In genomic region chr12:102095677-102096263, GRCh38 we compare ENCODE assay signal across 8 cellular contexts. TPM values are rescaled to one million over a fixed set of nuclear protein-coding genes. Genes with fewer than 3 reads are reported as not detected.
DNase-seq lines count a peak whose midpoint lies in the region; ATAC-seq, FAIRE-seq and TF ChIP-seq lines count a peak whose summit lies in the region.

No MANE protein-coding gene starts in this region.

- H4K20me1 ChIP-seq in endothelial cell of umbilical vein (replicated peaks; ENCODE audit: control insufficient read depth, extremely low read depth, insufficient read depth, low read length), result no peaks in the 10 kb centered on the region

- CTCF ChIA-PET in endothelial cell of umbilical vein (lab: Charles Lee), result interaction anchor here (0.5 to 4.7 kb wide), 33 partner anchors 11 to 1721 kb away, joined by 3 to 100 read pairs (median 4); partner anchors contain the start of gene WASHC3

- no peak overlapping the region for H3K9ac ChIP-seq in endothelial cell of umbilical vein (replicated peaks; ENCODE audit: extremely low read depth, insufficient read depth, low read length)

- H3K36me3 ChIP-seq in endothelial cell of umbilical vein (ENCODE audit: control insufficient read depth in 2 of 2, extremely low read depth in 1 of 2, insufficient read depth in 2 of 2, low read length in 2 of 2) (peaks cover 2% of the 10 kb centered on the region in 2 experiments), small intestine (ENCODE audit: control insufficient read depth in 2 of 2, insufficient read depth in 2 of 2, low read length in 2 of 2) (peaks cover 0 to 7% of the 10 kb centered on the region in 2 donors)

- no peaks in the 10 kb centered on the region for H3K79me2 ChIP-seq in endothelial cell of umbilical vein (ENCODE audit: control insufficient read depth, insufficient read depth, low read length)

- 77 to 88% (median 84%) methylated on average over 2 of the region's 2 CpGs for WGBS in small intestine, 3 donors

- BruUV-seq in endothelial cell of umbilical vein (replicated peaks; lab: Mats Ljungman, UMichigan), result no TSS peak

- intact Hi-C loops in endothelial cell of umbilical vein (cut with micrococcal nuclease), result loop anchor here (1.0 kb wide), 2 partner anchors 389 to 607 kb away; no protein-coding TSS in a partner anchor

- peak; percentile 61 for ATAC-seq in HG02678 (IDR thresholded peaks at IDR 0.05; ENCODE audit: unreplicated experiment)
- ATAC-seq in GM19395 (IDR thresholded peaks at IDR 0.05; ENCODE audit: unreplicated experiment), result no peak

- dilution Hi-C loops in endothelial cell of umbilical vein (cut with MboI; ENCODE audit: extremely low pct_ligation_motif_present, low sequenced_read_pairs), result no loop called here

- POLR2A ChIA-PET in endothelial cell of umbilical vein (lab: Charles Lee), result no interaction called here

- no peak overlapping the region for H3K4me2 ChIP-seq in endothelial cell of umbilical vein (ENCODE audit: insufficient read depth, low read length)

- H3K27ac ChIP-seq in endothelial cell of umbilical vein (ENCODE audit: insufficient read depth, low read depth, low read length) (no peak overlapping the region), small intestine (ENCODE audit: low read depth in 1 of 2, low read length in 1 of 2) (no peak overlapping the region)

- no peak overlapping the region for H2AFZ ChIP-seq in endothelial cell of umbilical vein (ENCODE audit: low read depth, low read length)

- FAIRE-seq in endothelial cell of umbilical vein (lab: Jason Lieb, UNC) (peak; percentile 28), small intestine (lab: Jason Lieb, UNC) (no peak)

- H3K27me3 ChIP-seq in endothelial cell of umbilical vein (ENCODE audit: control insufficient read depth in 2 of 2, insufficient read depth in 2 of 2, low read length in 2 of 2) (no peaks in the 10 kb centered on the region), small intestine (ENCODE audit: control insufficient read depth in 2 of 2, insufficient read depth in 2 of 2, low read length in 2 of 2) (no peaks in the 10 kb centered on the region)

- H3K9me1 ChIP-seq in endothelial cell of umbilical vein (replicated peaks; ENCODE audit: control insufficient read depth, extremely low read depth, insufficient read depth, low read length), result no peaks in the 10 kb centered on the region

- TF ChIP-seq POLR2A in endothelial cell of umbilical vein (IDR thresholded peaks at IDR 0.05; ENCODE audit: low read depth, low read length), result no peak

- peak; percentile 31 to 38 for TF ChIP-seq CTCF in endothelial cell of umbilical vein (IDR thresholded peaks at IDR 0.05; ENCODE audit: extremely low read depth in 1 of 2, insufficient read depth in 1 of 2, low read depth in 1 of 2, low read length in 2 of 2)

- DNase-seq in NCI-H1436 (lab: John Stamatoyannopoulos, UW), result peak; percentile 0
- no peak for DNase-seq in NCI-H1436 treated with DMSO at 0.1 percent for 48 hours (lab: John Stamatoyannopoulos, UW)
- DNase-seq in NOMO-1 treated with DMSO at 0.1 percent for 48 hours (lab: John Stamatoyannopoulos, UW; ENCODE audit: unreplicated experiment), result peak; percentile 21
- peak; percentile 50 for DNase-seq in endothelial cell of umbilical vein (ENCODE audit: low read depth, low spot score)
- DNase-seq in small intestine, result peak; percentile 14
- no peak for DNase-seq in activated CD4-positive, CD25-positive, alpha-beta regulatory T cell (lab: John Stamatoyannopoulos, UW)

- H3K4me1 ChIP-seq in endothelial cell of umbilical vein (ENCODE audit: control insufficient read depth, extremely low read depth, insufficient read depth, low read length) (no peaks in the 10 kb centered on the region), small intestine (ENCODE audit: control insufficient read depth in 2 of 2, insufficient read depth in 1 of 2, low read depth in 1 of 2, low read length in 1 of 2) (no peaks in the 10 kb centered on the region)

- no peak overlapping the region for H3K4me3 ChIP-seq in endothelial cell of umbilical vein (replicated peaks in 1 of 3; ENCODE audit: insufficient read depth in 1 of 3, low read depth in 1 of 3, low read length in 3 of 3)
- H3K4me3 ChIP-seq in small intestine (ENCODE audit: low read depth in 1 of 2, low read length in 2 of 2), result no peak overlapping the region

- no peaks in the 10 kb centered on the region for H3K9me3 ChIP-seq in endothelial cell of umbilical vein (replicated peaks; ENCODE audit: control insufficient read depth, insufficient read depth, low read length)
- no peaks in the 10 kb centered on the region for H3K9me3 ChIP-seq in small intestine (ENCODE audit: control insufficient read depth, low read depth)

TF ChIP-seq in endothelial cell of umbilical vein, 7 proteins besides CTCF, POLR2A, EP300 and RAD21:
- TF ChIP-seq MAX (IDR thresholded peaks at IDR 0.05; ENCODE audit: insufficient read depth, insufficient read length) (no peak), GATA2 (IDR thresholded peaks at IDR 0.05; ENCODE audit: insufficient read depth, insufficient read length, low read depth, low read length) (no peak), MYC (IDR thresholded peaks at IDR 0.05; ENCODE audit: low read depth, low read length) (no peak), POLR2AphosphoS5 (IDR thresholded peaks at IDR 0.05; ENCODE audit: insufficient read depth, low read depth, low read length) (no peak)
TF ChIP-seq in endothelial cell of umbilical vein: peak in this region for 0.

RNA-seq across cellular contexts. Expression of gene NUP37, which starts 24.1 kb away (rescaled TPM):
- total RNA-seq in endothelial cell of umbilical vein, result 41.3 and 46.8 TPM in 2 replicates
- polyA plus RNA-seq in endothelial cell of umbilical vein (20.1 and 25.0 TPM in 2 replicates), small intestine (10 to 100 TPM; 13.8 to 27.9 (median 14.1) TPM)
- polyA plus RNA-seq in endothelial cell of umbilical vein (2011; cell fraction: cytosol; rRNA removed), result 37.6 and 43.5 TPM in 2 replicates
- 24.2 and 32.7 TPM in 2 replicates for polyA plus RNA-seq in endothelial cell of umbilical vein (2011; cell fraction: nucleus; rRNA removed)
- 36.3 and 64.0 TPM in 2 replicates for polyA plus RNA-seq in endothelial cell of umbilical vein (2012)
- polyA minus RNA-seq in endothelial cell of umbilical vein, result 11.2 and 16.5 TPM in 2 replicates
- polyA minus RNA-seq in endothelial cell of umbilical vein (2011; cell fraction: cytosol; rRNA and poly(A)+ RNA removed), result 27.2 TPM
- polyA minus RNA-seq in endothelial cell of umbilical vein (2011; cell fraction: nucleus; rRNA and poly(A)+ RNA removed), result 9.2 and 14.2 TPM in 2 replicates

RNA-seq across cellular contexts. Expression of gene PARPBP, which starts 24.2 kb away (rescaled TPM):
- total RNA-seq in endothelial cell of umbilical vein, result 19.0 and 19.6 TPM in 2 replicates
- polyA plus RNA-seq in endothelial cell of umbilical vein (2.6 and 4.2 TPM in 2 replicates), small intestine (10 to 100 TPM in 1 of 3 donors, 1 to 10 TPM in 2; 1.1 to 12.1 (median 2.2) TPM)
- 5.7 and 6.1 TPM in 2 replicates for polyA plus RNA-seq in endothelial cell of umbilical vein (2011; cell fraction: cytosol; rRNA removed)
- 9.2 and 16.9 TPM in 2 replicates for polyA plus RNA-seq in endothelial cell of umbilical vein (2011; cell fraction: nucleus; rRNA removed)
- polyA plus RNA-seq in endothelial cell of umbilical vein (2012), result 7.7 and 19.8 TPM in 2 replicates
- 9.3 and 11.9 TPM in 2 replicates for polyA minus RNA-seq in endothelial cell of umbilical vein
- polyA minus RNA-seq in endothelial cell of umbilical vein (2011; cell fraction: cytosol; rRNA and poly(A)+ RNA removed), result 12.9 TPM
- 20.6 and 44.3 TPM in 2 replicates for polyA minus RNA-seq in endothelial cell of umbilical vein (2011; cell fraction: nucleus; rRNA and poly(A)+ RNA removed)

RNA-seq across cellular contexts. Expression of gene WASHC3, which starts 34.0 kb away (rescaled TPM):
- total RNA-seq in endothelial cell of umbilical vein, result 26.1 and 27.8 TPM in 2 replicates
- polyA plus RNA-seq in endothelial cell of umbilical vein (28.2 and 28.8 TPM in 2 replicates), small intestine (10 to 100 TPM; 25.7 to 40.2 (median 26.4) TPM)
- 46.9 and 47.4 TPM in 2 replicates for polyA plus RNA-seq in endothelial cell of umbilical vein (2011; cell fraction: cytosol; rRNA removed)
- polyA plus RNA-seq in endothelial cell of umbilical vein (2011; cell fraction: nucleus; rRNA removed), result 27.1 and 29.2 TPM in 2 replicates
- polyA plus RNA-seq in endothelial cell of umbilical vein (2012), result 27.4 and 28.2 TPM in 2 replicates
- polyA minus RNA-seq in endothelial cell of umbilical vein, result 21.0 and 21.2 TPM in 2 replicates
- polyA minus RNA-seq in endothelial cell of umbilical vein (2011; cell fraction: cytosol; rRNA and poly(A)+ RNA removed), result 9.8 TPM
- 19.2 and 23.9 TPM in 2 replicates for polyA minus RNA-seq in endothelial cell of umbilical vein (2011; cell fraction: nucleus; rRNA and poly(A)+ RNA removed)

Comparison
In these comparisons a context has a peak if more than half of its experiments do, and no peak if none do; other contexts are left out.
1. DNase-seq: peak in NCI-H1436 (single experiment), NOMO-1 treated with DMSO at 0.1 percent for 48 hours (single experiment), endothelial cell of umbilical vein (single experiment) and small intestine (single experiment); none in NCI-H1436 treated with DMSO at 0.1 percent for 48 hours (single experiment) and activated CD4-positive, CD25-positive, alpha-beta regulatory T cell (0 of 4).